17 cellular contexts compared by ENCODE assay signal in the genomic region with DNA sequence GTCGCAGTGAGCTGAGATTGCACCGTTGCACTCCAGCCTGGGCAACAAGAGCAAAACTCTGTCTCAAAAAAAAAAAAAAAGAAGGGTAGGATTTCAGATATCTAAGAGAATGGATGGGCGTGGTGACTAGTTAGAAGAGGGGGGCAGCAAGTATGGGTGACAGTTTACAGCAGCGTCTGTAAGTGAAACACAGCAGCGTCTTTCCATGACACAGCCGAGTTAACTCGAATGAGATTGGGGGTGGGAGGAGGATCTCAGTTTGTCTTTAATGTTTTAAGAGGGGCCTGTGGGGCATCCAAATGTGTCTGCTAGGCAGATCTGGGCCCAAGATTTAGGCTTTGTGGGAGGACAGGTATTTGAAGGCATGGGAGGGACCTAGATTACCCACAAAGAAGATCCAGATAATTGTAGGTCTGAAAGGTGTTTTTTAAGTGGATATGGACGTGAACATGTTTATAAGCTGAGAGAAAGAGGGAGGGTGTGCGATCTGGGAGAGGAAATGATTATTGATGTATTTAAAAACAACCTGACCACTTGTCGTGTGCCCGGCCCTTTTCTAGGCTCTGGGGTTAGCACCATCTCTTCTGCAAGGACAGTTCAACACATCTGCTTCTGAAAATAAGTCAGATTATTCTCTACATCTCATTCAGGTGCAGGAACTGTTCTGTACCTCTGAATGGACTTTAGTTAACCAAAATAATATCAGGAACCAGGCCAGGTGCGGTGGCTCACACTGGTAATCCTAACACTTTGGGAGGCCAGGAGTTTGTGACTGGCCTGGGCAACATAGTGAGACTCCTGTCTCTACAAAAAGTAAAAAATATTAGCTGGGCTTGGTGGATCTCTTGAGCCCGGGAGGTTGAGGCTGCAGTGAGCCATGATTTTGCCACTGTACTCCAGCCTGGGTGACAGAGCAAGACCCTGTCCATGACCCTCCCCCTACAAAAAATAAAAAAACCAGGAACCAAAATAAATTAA. TPM values are rescaled to one million over a fixed set of nuclear protein-coding genes. Genes with fewer than 3 reads are reported as not detected.
DNase-seq lines count a peak whose midpoint lies in the region; ATAC-seq and TF ChIP-seq lines count a peak whose summit lies in the region.
"Had no signal": no experiment of that assay in that cellular context is flagged by ENCODE, and none has a peak within 500 bp of the region (broad histone marks: within the 10 kb centered on the region; RNA-seq: fewer than 3 reads in every experiment).

No MANE protein-coding gene starts in this region.

- H3K9me3 ChIP-seq in Loucy (ENCODE audit: insufficient read depth, low read depth, low read length) (no peaks in the 10 kb centered on the region), skeletal muscle satellite cell (replicated peaks; ENCODE audit: low read length) (no peaks in the 10 kb centered on the region)
- H3K9me3 ChIP-seq: vagina had no signal

- peaks cover 70% of the 10 kb centered on the region for H3K79me2 ChIP-seq in Loucy (ENCODE audit: insufficient read depth, low read length)

- H3F3A ChIP-seq in Loucy (ENCODE audit: low read depth) = no peaks in the 10 kb centered on the region

- H3K36me3 Mint-ChIP-seq in activated T-cell treated with anti-CD3 and anti-CD28 coated beads, Interleukin-2, amount 50 U/mL, for 72 hours (ENCODE audit: insufficient read depth in 2 of 2) = peaks cover 6 to 16% of the 10 kb centered on the region in 2 donors

- no peak for DNase-seq in activated T-cell treated with anti-CD3 and anti-CD28 coated beads, Interleukin-2, amount 50 U/mL, for 72 hours
- no peak for DNase-seq in activated T-cell treated with anti-CD3 and anti-CD28 coated beads, Interleukin-2, amount 50 U/mL, for 1 hour
- no peak for DNase-seq in caudate nucleus (lab: John Stamatoyannopoulos, UW)
- no peak for DNase-seq in stimulated activated CD4-positive, alpha-beta T cell treated with anti-CD3 and anti-CD28 coated beads, Interleukin-1b, Interleukin-23, amount 100 ng/mL, for 48 hours
- no peak for DNase-seq in NCI-H2196 treated with DMSO at 0.1 percent for 48 hours (lab: John Stamatoyannopoulos, UW; ENCODE audit: unreplicated experiment)
- no peak for DNase-seq in putamen (ENCODE audit: low spot score)
- DNase-seq: activated effector memory CD4-positive, alpha-beta T cell treated with Interleukin-2 at 50 U/mL for 16 hours; DMS79; midbrain; NCI-H187 treated with DMSO at 0.1 percent for 48 hours; NCI-H82; SHP77 treated with DMSO at 0.1 percent for 48 hours had no signal

- H4K20me1 ChIP-seq in Loucy (ENCODE audit: insufficient read depth, low read length, poor library complexity, severe bottlenecking) = peaks cover 3% of the 10 kb centered on the region

- TF ChIP-seq CTCF in Loucy (conservative IDR thresholded peaks at IDR 0.05; ENCODE audit: low read length) = no peak

- H3K27ac Mint-ChIP-seq in activated T-cell treated with anti-CD3 and anti-CD28 coated beads, Interleukin-2, amount 50 U/mL, for 72 hours = peak overlapping the region; percentile 57

- H3K36me3 ChIP-seq in Loucy (ENCODE audit: insufficient read depth, low read length) (0 out of 2 replicates have a peak, but pooled peaks cover 3% of the 10 kb centered on the region), skeletal muscle satellite cell (ENCODE audit: insufficient read depth, low read length) (no peaks in the 10 kb centered on the region)
- H3K36me3 ChIP-seq: vagina had no signal

- no peaks in the 10 kb centered on the region for H3K9me2 ChIP-seq in Loucy (replicated peaks; ENCODE audit: low read depth, low read length)

- H3K9me3 Mint-ChIP-seq in activated T-cell treated with anti-CD3 and anti-CD28 coated beads, Interleukin-2, amount 50 U/mL, for 72 hours = no peaks in the 10 kb centered on the region

- H3K27ac ChIP-seq in caudate nucleus (ENCODE audit: low read depth, low read length) = peak overlapping the region; percentile 9
- H3K27ac ChIP-seq: cardiac muscle cell, vagina, VCaP had no signal

- no peak for ATAC-seq in activated T-cell treated with anti-CD3 and anti-CD28 coated beads, Interleukin-2, amount 50 U/mL, for 72 hours (replicated peaks in 1 of 2)

- peak overlapping the region; percentile 47 to 73 for H3K4me3 Mint-ChIP-seq in activated T-cell treated with anti-CD3 and anti-CD28 coated beads, Interleukin-2, amount 50 U/mL, for 72 hours

- H3K9ac ChIP-seq in Loucy (ENCODE audit: low read depth, low read length, poor library complexity, severe bottlenecking) (peak overlapping the region; percentile 41), skeletal muscle satellite cell (ENCODE audit: low read depth, low read length) (no peak overlapping the region)

- H3K4me1 Mint-ChIP-seq in activated T-cell treated with anti-CD3 and anti-CD28 coated beads, Interleukin-2, amount 50 U/mL, for 72 hours (ENCODE audit: low read depth) = peaks cover 38% of the 10 kb centered on the region

- H3K27me3 ChIP-seq in Loucy (ENCODE audit: insufficient read depth, low read length, poor library complexity, severe bottlenecking) = no peaks in the 10 kb centered on the region
- H3K27me3 ChIP-seq in skeletal muscle satellite cell (ENCODE audit: control insufficient read depth, insufficient read depth, low read length) = no peaks in the 10 kb centered on the region
- H3K27me3 ChIP-seq: cardiac muscle cell, vagina had no signal

- peak overlapping the region; percentile 86 for H3K4me2 ChIP-seq in Loucy (ENCODE audit: low read depth, low read length, poor library complexity, severe bottlenecking)
- H3K4me2 ChIP-seq in skeletal muscle satellite cell (ENCODE audit: low read length) = peak overlapping the region; percentile 31

- H3K4me1 ChIP-seq in Loucy (ENCODE audit: insufficient read depth, low read length, poor library complexity, severe bottlenecking) (peaks cover 62% of the 10 kb centered on the region), skeletal muscle satellite cell (ENCODE audit: control insufficient read depth, insufficient read depth, low read length) (peaks cover 12% of the 10 kb centered on the region)

- H2AFZ ChIP-seq in Loucy (ENCODE audit: low read length) = no peak overlapping the region

- no peaks in the 10 kb centered on the region for H3K27me3 Mint-ChIP-seq in activated T-cell treated with anti-CD3 and anti-CD28 coated beads, Interleukin-2, amount 50 U/mL, for 72 hours (ENCODE audit: low read depth)

- peak overlapping the region; percentile 60 for H3K4me3 ChIP-seq in Loucy (ENCODE audit: low read length, poor library complexity, severe bottlenecking)
- H3K4me3 ChIP-seq in skeletal muscle satellite cell (ENCODE audit: low read length) = no peak overlapping the region
- H3K4me3 ChIP-seq: cardiac muscle cell, vagina had no signal

RNA-seq across cellular contexts. Expression of a gene that starts 2.5 kb away (rescaled TPM):
- total RNA-seq in activated T-cell treated with anti-CD3 and anti-CD28 coated beads, Interleukin-2, amount 50 U/mL, for 72 hours = 10 to 100 TPM; 42.3 to 43.6 TPM
- total RNA-seq in skeletal muscle satellite cell (2012; rRNA removed) = 18.6 and 19.5 TPM in 2 replicates

RNA-seq across cellular contexts. Expression of a gene that starts 58.6 kb away (rescaled TPM):
- total RNA-seq in activated T-cell treated with anti-CD3 and anti-CD28 coated beads, Interleukin-2, amount 50 U/mL, for 72 hours = 100 to 1,000 TPM; 206 to 242 TPM
- total RNA-seq in skeletal muscle satellite cell (2012; rRNA removed) = 81.5 and 83.9 TPM in 2 replicates
